Comparison of ENCODE assay signal across 8 cellular contexts in genomic region chr17:70622382-70623260, GRCh38.
A peak's percentile ranks its signal among the peaks of the same experiment; 100 is the strongest.
DNase-seq lines count a peak whose midpoint lies in the region; ATAC-seq and TF ChIP-seq lines count a peak whose summit lies in the region.

No MANE protein-coding gene starts in this region.

- H3K4me3 Mint-ChIP-seq in neural progenitor cell: no peak overlapping the region

- peak; percentile 24 for DNase-seq in DND-41
- peak; percentile 84 for DNase-seq in Karpas-422
- peak; percentile 30 for DNase-seq in RKO (ENCODE audit: low spot score)
- DNase-seq in esophagus squamous epithelium (lab: John Stamatoyannopoulos, UW): no peak
- peak; percentile 81 for DNase-seq in neural progenitor cell (ENCODE audit: low spot score)
- no peak for DNase-seq in activated CD4-positive, alpha-beta T cell treated with anti-CD3 and anti-CD28 coated beads, Interleukin-2, amount 50 U/mL, for 1 hour

- H3K27me3 ChIP-seq in DND-41 (ENCODE audit: insufficient read depth, low read length, poor library complexity): no peaks in the 10 kb centered on the region
- H3K27me3 ChIP-seq in Karpas-422 (ENCODE audit: low read length): no peaks in the 10 kb centered on the region
- no peaks in the 10 kb centered on the region for H3K27me3 ChIP-seq in esophagus squamous epithelium
- no peaks in the 10 kb centered on the region for H3K27me3 ChIP-seq in neural progenitor cell

- H3K36me3 Mint-ChIP-seq in neural progenitor cell: no peaks in the 10 kb centered on the region

- TF ChIP-seq CTCF in DND-41 (IDR thresholded peaks at IDR 0.05; ENCODE audit: borderline replicate concordance, extremely low read depth, low read length, poor library complexity, severe bottlenecking) (peak; percentile 65), esophagus squamous epithelium (IDR thresholded peaks at IDR 0.05) (peak in 4 of 6 experiments; percentile 40 to 69 (median 52)), neural progenitor cell (IDR thresholded peaks at IDR 0.05) (peak; percentile 85)

- 39 to 40% methylated on average over 12 of the region's 12 CpGs for WGBS in esophagus squamous epithelium, 2 donors

- H4K20me1 ChIP-seq in DND-41 (ENCODE audit: insufficient read depth, low read length): no peaks in the 10 kb centered on the region
- no peaks in the 10 kb centered on the region for H4K20me1 ChIP-seq in Karpas-422 (ENCODE audit: insufficient read depth, low read depth, low read length)
- H4K20me1 ChIP-seq in neural progenitor cell (ENCODE audit: low read depth): no peaks in the 10 kb centered on the region

- no peaks in the 10 kb centered on the region for H3K4me1 ChIP-seq in DND-41 (ENCODE audit: insufficient read depth, low read length)
- H3K4me1 ChIP-seq in Karpas-422 (ENCODE audit: low read length): no peaks in the 10 kb centered on the region
- H3K4me1 ChIP-seq in esophagus squamous epithelium: peaks cover 0 to 10% (median 0%) of the 10 kb centered on the region in 3 donors
- H3K4me1 ChIP-seq in neural progenitor cell: no peaks in the 10 kb centered on the region

- ATAC-seq in DND-41 (ENCODE audit: insufficient read depth, low read depth) (no peak), GM21360 (IDR thresholded peaks at IDR 0.05; ENCODE audit: unreplicated experiment) (no peak), HG02938 (IDR thresholded peaks at IDR 0.05; ENCODE audit: unreplicated experiment) (no peak)

- H2AFZ ChIP-seq in DND-41 (ENCODE audit: low read depth, low read length) (no peak overlapping the region), Karpas-422 (ENCODE audit: low read length) (no peak overlapping the region), neural progenitor cell (replicated peaks) (no peak overlapping the region)

- H3K27ac Mint-ChIP-seq in neural progenitor cell: no peak overlapping the region

- H3K4me1 Mint-ChIP-seq in neural progenitor cell: peaks cover 15% of the 10 kb centered on the region

- no peaks in the 10 kb centered on the region for H3K9me2 ChIP-seq in Karpas-422 (replicated peaks; ENCODE audit: insufficient read depth, low read length)

- intact Hi-C loops in esophagus squamous epithelium (cut with DNase I): no loop called here

- no peak overlapping the region for H3K4me2 ChIP-seq in DND-41 (ENCODE audit: insufficient read depth, low read length)
- H3K4me2 ChIP-seq in Karpas-422 (ENCODE audit: low read depth, low read length, poor library complexity, severe bottlenecking): peak overlapping the region; percentile 28
- no peak overlapping the region for H3K4me2 ChIP-seq in neural progenitor cell

- H3F3A ChIP-seq in neural progenitor cell (ENCODE audit: low read depth): no peaks in the 10 kb centered on the region

- H3K9me3 ChIP-seq in DND-41 (ENCODE audit: insufficient read depth, low read length, severe bottlenecking): no peaks in the 10 kb centered on the region
- H3K9me3 ChIP-seq in Karpas-422 (ENCODE audit: low read length): no peaks in the 10 kb centered on the region
- H3K9me3 ChIP-seq in esophagus squamous epithelium: no peaks in the 10 kb centered on the region
- H3K9me3 ChIP-seq in neural progenitor cell (ENCODE audit: low read depth): no peaks in the 10 kb centered on the region

- no peak overlapping the region for H3K27ac ChIP-seq in DND-41 (ENCODE audit: low read length)
- no peak overlapping the region for H3K27ac ChIP-seq in Karpas-422 (ENCODE audit: low read length)
- no peak overlapping the region for H3K27ac ChIP-seq in esophagus squamous epithelium
- H3K27ac ChIP-seq in neural progenitor cell: no peak overlapping the region

- no peaks in the 10 kb centered on the region for H3K9me3 Mint-ChIP-seq in neural progenitor cell

- no peaks in the 10 kb centered on the region for H3K36me3 ChIP-seq in DND-41 (ENCODE audit: insufficient read depth, low read length)
- no peaks in the 10 kb centered on the region for H3K36me3 ChIP-seq in Karpas-422 (ENCODE audit: insufficient read depth, low read length)
- no peaks in the 10 kb centered on the region for H3K36me3 ChIP-seq in esophagus squamous epithelium
- H3K36me3 ChIP-seq in neural progenitor cell: no peaks in the 10 kb centered on the region

- H3K27me3 Mint-ChIP-seq in neural progenitor cell (ENCODE audit: insufficient read depth, low read depth): peaks cover 6% of the 10 kb centered on the region

- H3K9ac ChIP-seq in DND-41 (ENCODE audit: low read depth, low read length) (no peak overlapping the region), Karpas-422 (ENCODE audit: low read length) (no peak overlapping the region), neural progenitor cell (no peak overlapping the region)

- TF ChIP-seq POLR2A in esophagus squamous epithelium (IDR thresholded peaks at IDR 0.05): no peak

- H3K4me3 ChIP-seq in DND-41 (ENCODE audit: low read depth in 1 of 2, low read length in 2 of 2): no peak overlapping the region
- H3K4me3 ChIP-seq in Karpas-422 (ENCODE audit: low read length): no peak overlapping the region
- no peak overlapping the region for H3K4me3 ChIP-seq in esophagus squamous epithelium
- H3K4me3 ChIP-seq in neural progenitor cell: no peak overlapping the region

- no peaks in the 10 kb centered on the region for H3K79me2 ChIP-seq in DND-41 (ENCODE audit: insufficient read depth, low read length)
- no peaks in the 10 kb centered on the region for H3K79me2 ChIP-seq in Karpas-422 (ENCODE audit: low read length)
- H3K79me2 ChIP-seq in neural progenitor cell (ENCODE audit: low read depth): no peaks in the 10 kb centered on the region

Comparison
In these comparisons a context has a peak if more than half of its experiments do, and no peak if none do; other contexts are left out.
1. DNase-seq: peak in DND-41 (single experiment), Karpas-422 (single experiment), RKO (single experiment) and neural progenitor cell (single experiment); none in esophagus squamous epithelium (single experiment) and activated CD4-positive, alpha-beta T cell treated with anti-CD3 and anti-CD28 coated beads, Interleukin-2, amount 50 U/mL, for 1 hour (single experiment).
2. Peak in every context shown above with its lines, with median percentiles within 50 percentile points of each other: CTCF ChIP-seq.